25 cellular contexts compared by ENCODE assay signal in the genomic region with DNA sequence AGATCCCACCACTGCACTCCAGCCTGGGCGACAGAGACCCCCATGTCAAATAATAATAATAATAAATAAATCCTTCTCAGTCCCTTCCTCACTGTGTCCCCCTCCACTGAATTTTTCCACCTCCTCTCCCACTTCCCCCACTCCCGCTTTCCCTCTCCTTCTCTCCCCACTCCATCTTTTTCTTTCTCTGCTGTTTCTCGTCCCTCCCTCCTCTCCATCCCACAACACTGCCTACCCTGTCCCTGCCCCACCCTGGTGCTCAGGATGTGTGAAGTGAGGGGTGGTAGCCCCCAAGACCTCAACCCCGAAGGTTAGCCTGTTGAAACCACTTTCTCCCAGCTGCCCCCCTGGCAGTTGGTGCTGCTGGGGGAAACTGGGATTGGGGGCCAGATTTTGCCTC. TPM values are rescaled to one million over a fixed set of nuclear protein-coding genes. Genes with fewer than 3 reads are reported as not detected.
DNase-seq lines count a peak whose midpoint lies in the region; ATAC-seq and TF ChIP-seq lines count a peak whose summit lies in the region.
"Had no signal": no experiment of that assay in that cellular context is flagged by ENCODE, and none has a peak within 500 bp of the region (broad histone marks: within the 10 kb centered on the region; RNA-seq: fewer than 3 reads in every experiment).

No MANE protein-coding gene starts in this region.

- H3K27me3 Mint-ChIP-seq in natural killer cell treated with Interleukin-12 subunit alpha and Interleukin-12 subunit beta and Interleukin-15 and Interleukin-18, amount 100 ng/mL, for 72 hours: peaks cover 6 to 24% of the 10 kb centered on the region in 2 donors
- H3K27me3 Mint-ChIP-seq in natural killer cell (ENCODE audit: low read depth in 2 of 2): peaks cover 6 to 14% of the 10 kb centered on the region in 2 donors

- no peak for TF ChIP-seq CTCF in natural killer cell (IDR thresholded peaks at IDR 0.05)
- TF ChIP-seq CTCF in osteoblast (IDR thresholded peaks at IDR 0.05; ENCODE audit: extremely low read depth, low read depth, low read length): no peak

- no peaks in the 10 kb centered on the region for H3K36me3 Mint-ChIP-seq in natural killer cell treated with Interleukin-12 subunit alpha and Interleukin-12 subunit beta and Interleukin-15 and Interleukin-18, amount 100 ng/mL, for 72 hours
- no peaks in the 10 kb centered on the region for H3K36me3 Mint-ChIP-seq in natural killer cell
- H3K36me3 Mint-ChIP-seq: CD8-positive, alpha-beta T cell had no signal

- H3K4me2 ChIP-seq in osteoblast (ENCODE audit: insufficient read depth, low read length): no peak overlapping the region
- H3K4me2 ChIP-seq: A549; BLaER1 treated with 17β-estradiol and CSF1 and Interleukin-3, amounts not matched to agents 10 nM and 100 nM had no signal

- no peak overlapping the region for H3K27ac ChIP-seq in osteoblast (ENCODE audit: low read depth, low read length)
- H3K27ac ChIP-seq: 22Rv1; A549; BLaER1 treated with 17β-estradiol and CSF1 and Interleukin-3, amounts not matched to agents 10 nM and 100 nM; C4-2B had no signal

- intact Hi-C loops in natural killer cell (cut with micrococcal nuclease) (no loop called here), cardiac septum (cut with DNase I) (no loop called here)

- no peak overlapping the region for H2AFZ ChIP-seq in osteoblast (ENCODE audit: low read length)

- no peak overlapping the region for H3K27ac Mint-ChIP-seq in natural killer cell treated with Interleukin-12 subunit alpha and Interleukin-12 subunit beta and Interleukin-15 and Interleukin-18, amount 100 ng/mL, for 72 hours
- no peak overlapping the region for H3K27ac Mint-ChIP-seq in natural killer cell
- H3K27ac Mint-ChIP-seq: B cell; CD4-positive, alpha-beta T cell; CD8-positive, alpha-beta T cell had no signal

- no peaks in the 10 kb centered on the region for H3K79me2 ChIP-seq in osteoblast (ENCODE audit: insufficient read depth, low read length)

- no peak for ATAC-seq in natural killer cell treated with Interleukin-12 subunit alpha and Interleukin-12 subunit beta and Interleukin-15 and Interleukin-18, amount 100 ng/mL, for 72 hours
- ATAC-seq in natural killer cell: no peak
- ATAC-seq: A549; CD8-positive, alpha-beta T cell; GM12878 had no signal

- H3K4me3 Mint-ChIP-seq in natural killer cell treated with Interleukin-12 subunit alpha and Interleukin-12 subunit beta and Interleukin-15 and Interleukin-18, amount 100 ng/mL, for 72 hours: no peak overlapping the region
- H3K4me3 Mint-ChIP-seq in natural killer cell: no peak overlapping the region
- H3K4me3 Mint-ChIP-seq: B cell; CD4-positive, alpha-beta T cell; CD8-positive, alpha-beta T cell had no signal

- no peaks in the 10 kb centered on the region for H3K36me3 ChIP-seq in osteoblast (ENCODE audit: insufficient read depth, low read length)
- H3K36me3 ChIP-seq: BLaER1 treated with 17β-estradiol and CSF1 and Interleukin-3, amounts not matched to agents 10 nM and 100 nM had no signal

- H3K4me1 ChIP-seq in osteoblast (ENCODE audit: insufficient read depth, low read length): no peaks in the 10 kb centered on the region
- H3K4me1 ChIP-seq: A549; BLaER1 treated with 17β-estradiol and CSF1 and Interleukin-3, amounts not matched to agents 10 nM and 100 nM had no signal

- no peaks in the 10 kb centered on the region for H3K9me3 ChIP-seq in osteoblast (ENCODE audit: low read depth, low read length)
- H3K9me3 ChIP-seq: A549; BLaER1 treated with 17β-estradiol and CSF1 and Interleukin-3, amounts not matched to agents 10 nM and 100 nM had no signal

- H3K4me3 ChIP-seq in osteoblast (ENCODE audit: insufficient read depth, low read length): no peak overlapping the region
- H3K4me3 ChIP-seq: A549; BLaER1 treated with 17β-estradiol and CSF1 and Interleukin-3, amounts not matched to agents 10 nM and 100 nM; GM12878 had no signal

- peaks cover 34% of the 10 kb centered on the region for H3K27me3 ChIP-seq in osteoblast (ENCODE audit: insufficient read depth, low read length)
- H3K27me3 ChIP-seq: BLaER1 treated with 17β-estradiol and CSF1 and Interleukin-3, amounts not matched to agents 10 nM and 100 nM had no signal

- H4K20me1 ChIP-seq in osteoblast (ENCODE audit: insufficient read depth, low read length): no peaks in the 10 kb centered on the region
- H4K20me1 ChIP-seq: BLaER1 treated with 17β-estradiol and CSF1 and Interleukin-3, amounts not matched to agents 10 nM and 100 nM had no signal

- H3K4me1 Mint-ChIP-seq in natural killer cell treated with Interleukin-12 subunit alpha and Interleukin-12 subunit beta and Interleukin-15 and Interleukin-18, amount 100 ng/mL, for 72 hours (ENCODE audit: low read depth in 2 of 2): peaks cover 4 to 6% of the 10 kb centered on the region in 2 donors
- peaks cover 0 to 7% of the 10 kb centered on the region in 2 donors for H3K4me1 Mint-ChIP-seq in natural killer cell
- H3K4me1 Mint-ChIP-seq: B cell had no signal

- H3K9me3 Mint-ChIP-seq in natural killer cell treated with Interleukin-12 subunit alpha and Interleukin-12 subunit beta and Interleukin-15 and Interleukin-18, amount 100 ng/mL, for 72 hours: peaks cover 1% of the 10 kb centered on the region
- H3K9me3 Mint-ChIP-seq in natural killer cell: peaks cover 2% of the 10 kb centered on the region in 2 donors
- H3K9me3 Mint-ChIP-seq: CD4-positive, alpha-beta T cell; CD8-positive, alpha-beta T cell had no signal

- DNase-seq in natural killer cell treated with Interleukin-12 subunit alpha and Interleukin-12 subunit beta and Interleukin-15 and Interleukin-18, amount 100 ng/mL, for 72 hours (ENCODE audit: low spot score): peak; percentile 26
- DNase-seq in natural killer cell: no peak
- DNase-seq in osteoblast (ENCODE audit: insufficient read length, low spot score, missing footprints): peak; percentile 52
- DNase-seq in COLO668 (lab: John Stamatoyannopoulos, UW; ENCODE audit: unreplicated experiment): no peak
- DNase-seq in cardiac septum (ENCODE audit: low spot score): no peak
- DNase-seq: AML-193; CD4-positive, alpha-beta T cell; CD8-positive, alpha-beta T cell; COR-L47; DMS 273 treated with DMSO at 0.1 percent for 48 hours; DMS153; DMS53; DMS79; DND-41; EL; GDM1 had no signal

RNA-seq across cellular contexts. Expression of a gene that starts 34.4 kb away (rescaled TPM):
- total RNA-seq in natural killer cell treated with Interleukin-12 subunit alpha and Interleukin-12 subunit beta and Interleukin-15 and Interleukin-18, amount 100 ng/mL, for 72 hours: not detected
- total RNA-seq in natural killer cell (not detected), osteoblast (not detected in 2 replicates), cardiac septum (not detected)
- total RNA-seq: A172; B cell; CD4-positive, alpha-beta T cell; CD8-positive, alpha-beta T cell; Daoy; G401; GM12878 had no signal

Comparison
In these comparisons a context has a peak if more than half of its experiments do, and no peak if none do; other contexts are left out.
1. DNase-seq: peak in natural killer cell treated with Interleukin-12 subunit alpha and Interleukin-12 subunit beta and Interleukin-15 and Interleukin-18, amount 100 ng/mL, for 72 hours (single experiment) and osteoblast (single experiment); none in natural killer cell (single experiment), COLO668 (single experiment) and cardiac septum (single experiment).